ENCODE assay signal across 8 cellular contexts in genomic region chr12:66066071-66066928, GRCh38.
DNase-seq lines count a peak whose midpoint lies in the region; ATAC-seq and TF ChIP-seq lines count a peak whose summit lies in the region.

No MANE protein-coding gene starts in this region.

- H3K9me3 Mint-ChIP-seq in chondrocyte (ENCODE audit: low read depth) (no peaks in the 10 kb centered on the region), progenitor cell of endocrine pancreas (ENCODE audit: low read depth) (no peaks in the 10 kb centered on the region)

- peak; percentile 9 for DNase-seq in NCI-H2227 (lab: John Stamatoyannopoulos, UW; ENCODE audit: unreplicated experiment)
- DNase-seq in NCI-H2227 treated with DMSO at 0.1 percent for 48 hours (lab: John Stamatoyannopoulos, UW): no peak
- DNase-seq in NCI-H128 (lab: John Stamatoyannopoulos, UW; ENCODE audit: unreplicated experiment): peak; percentile 96
- DNase-seq in chondrocyte (ENCODE audit: low spot score): no peak
- DNase-seq in NCI-H1092 treated with DMSO at 0.1 percent for 48 hours (lab: John Stamatoyannopoulos, UW): no peak
- no peak for DNase-seq in ureter (ENCODE audit: low spot score)
- no peak for DNase-seq in progenitor cell of endocrine pancreas (ENCODE audit: low spot score, unreplicated experiment)

- H3K36me3 Mint-ChIP-seq in chondrocyte (ENCODE audit: low read depth) (no peaks in the 10 kb centered on the region), progenitor cell of endocrine pancreas (ENCODE audit: insufficient read depth) (no peaks in the 10 kb centered on the region)

- H3K4me1 Mint-ChIP-seq in chondrocyte (ENCODE audit: low read depth): peaks cover 60% of the 10 kb centered on the region
- H3K4me1 Mint-ChIP-seq in progenitor cell of endocrine pancreas (ENCODE audit: low read depth): peaks cover 10% of the 10 kb centered on the region

- H3K4me3 Mint-ChIP-seq in chondrocyte (ENCODE audit: unreplicated experiment) (peak overlapping the region; percentile 44), progenitor cell of endocrine pancreas (ENCODE audit: low read depth) (no peak overlapping the region)

- peak overlapping the region; percentile 87 for H3K27ac Mint-ChIP-seq in chondrocyte (ENCODE audit: unreplicated experiment)
- no peak overlapping the region for H3K27ac Mint-ChIP-seq in progenitor cell of endocrine pancreas

- peak; percentile 77 for ATAC-seq in HG02588 (IDR thresholded peaks at IDR 0.05; ENCODE audit: unreplicated experiment)

- peak; percentile 58 for TF ChIP-seq CTCF in chondrocyte (IDR thresholded peaks at IDR 0.05)
- TF ChIP-seq CTCF in progenitor cell of endocrine pancreas (IDR thresholded peaks at IDR 0.05; ENCODE audit: unreplicated experiment): no peak

- no peaks in the 10 kb centered on the region for H3K27me3 Mint-ChIP-seq in chondrocyte (ENCODE audit: low read depth)
- H3K27me3 Mint-ChIP-seq in progenitor cell of endocrine pancreas: peaks cover 19% of the 10 kb centered on the region

Comparison
In these comparisons a context has a peak if more than half of its experiments do, and no peak if none do; other contexts are left out.
1. DNase-seq: peak in NCI-H2227 (single experiment) and NCI-H128 (single experiment); none in NCI-H2227 treated with DMSO at 0.1 percent for 48 hours (single experiment), chondrocyte (single experiment), NCI-H1092 treated with DMSO at 0.1 percent for 48 hours (single experiment), ureter (single experiment) and progenitor cell of endocrine pancreas (single experiment).